In the genomic region with DNA sequence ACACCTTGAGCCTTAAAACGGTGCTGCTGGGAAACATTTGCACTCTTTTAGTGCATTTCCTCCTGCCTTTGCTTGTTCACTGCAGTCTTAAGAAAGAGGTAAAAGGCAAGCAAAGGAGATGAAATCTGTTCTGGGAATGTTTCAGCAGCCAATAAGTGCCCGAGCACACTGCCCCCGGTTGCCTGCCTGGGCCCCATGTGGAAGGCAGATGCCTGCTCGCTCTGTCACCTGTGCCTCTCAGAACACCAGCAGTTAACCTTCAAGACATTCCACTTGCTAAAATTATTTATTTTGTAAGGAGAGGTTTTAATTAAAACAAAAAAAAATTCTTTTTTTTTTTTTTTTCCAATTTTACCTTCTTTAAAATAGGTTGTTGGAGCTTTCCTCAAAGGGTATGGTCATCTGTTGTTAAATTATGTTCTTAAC, we compare ENCODE assay signal across 15 cellular contexts. TPM values are rescaled to one million over a fixed set of nuclear protein-coding genes. Genes with fewer than 3 reads are reported as not detected.
DNase-seq lines count a peak whose midpoint lies in the region; ATAC-seq, FAIRE-seq and TF ChIP-seq lines count a peak whose summit lies in the region.
"Had no signal": no experiment of that assay in that cellular context is flagged by ENCODE, and none has a peak within 500 bp of the region (broad histone marks: within the 10 kb centered on the region; RNA-seq: fewer than 3 reads in every experiment).

No MANE protein-coding gene starts in this region.

- TF ChIP-seq CTCF in astrocyte (IDR thresholded peaks at IDR 0.05; ENCODE audit: insufficient read depth, low read depth, low read length) (no peak), spleen (IDR thresholded peaks at IDR 0.05 in 8 of 11, conservative IDR thresholded peaks at IDR 0.05 in 3 of 11) (no peak)

- H3K36me3 ChIP-seq in astrocyte (ENCODE audit: insufficient read depth, low read length) = peaks cover 6% of the 10 kb centered on the region
- no peaks in the 10 kb centered on the region for H3K36me3 ChIP-seq in spleen
- H3K36me3 ChIP-seq: uterus had no signal

- H3K27me3 Mint-ChIP-seq in astrocyte (ENCODE audit: low read depth, unreplicated experiment) = peaks cover 6% of the 10 kb centered on the region

- H4K20me1 ChIP-seq in astrocyte (ENCODE audit: insufficient read depth, low read length) = peaks cover 34% of the 10 kb centered on the region

- 58% methylated on average over 4 of the region's 4 CpGs for WGBS in right cardiac atrium
- 57 to 64% (median 61%) methylated on average over 4 of the region's 4 CpGs for WGBS in spleen, 5 donors

- no peak overlapping the region for H2AFZ ChIP-seq in astrocyte (ENCODE audit: low read depth, low read length)

- no peak for FAIRE-seq in astrocyte (lab: Jason Lieb, UNC)

- H3K4me3 Mint-ChIP-seq in astrocyte (ENCODE audit: unreplicated experiment) = peak overlapping the region; percentile 47
- H3K4me3 Mint-ChIP-seq: activated naive CD4-positive, alpha-beta T cell treated with anti-CD3 and anti-CD28 coated beads, Interleukin-2, amount 50 U/mL, for 24 hours had no signal

- H3K4me1 ChIP-seq in right cardiac atrium (ENCODE audit: control insufficient read depth, insufficient read depth, low read length) (no peaks in the 10 kb centered on the region), astrocyte (ENCODE audit: insufficient read depth, low read length) (peaks cover 48% of the 10 kb centered on the region), spleen (peaks cover 3 to 30% (median 16%) of the 10 kb centered on the region in 6 donors)

- H3K4me3 ChIP-seq in right cardiac atrium (ENCODE audit: low read length) (peak overlapping the region; percentile 6), astrocyte (ENCODE audit: insufficient read depth, low read depth, low read length) (peak overlapping the region; percentile 94), spleen (no peak overlapping the region)
- H3K4me3 ChIP-seq: uterus had no signal

- H3K27me3 ChIP-seq in right cardiac atrium (ENCODE audit: control insufficient read depth, insufficient read depth) = no peaks in the 10 kb centered on the region
- H3K27me3 ChIP-seq in astrocyte (ENCODE audit: insufficient read depth, low read length) = no peaks in the 10 kb centered on the region
- H3K27me3 ChIP-seq in spleen (replicated peaks in 1 of 7) = peaks cover 6 to 87% (median 52%) of the 10 kb centered on the region in 7 donors

- peaks cover 48% of the 10 kb centered on the region for H3K79me2 ChIP-seq in astrocyte (ENCODE audit: insufficient read depth, low read length)

- in situ Hi-C loops in KBM-7 (cut with MboI; ENCODE audit: low pct_unique_long_range_greater_than_20kb, low sequenced_read_pairs) = no loop called here

- H3K9me3 Mint-ChIP-seq in astrocyte (ENCODE audit: unreplicated experiment) = peaks cover 3% of the 10 kb centered on the region
- H3K9me3 Mint-ChIP-seq: activated naive CD4-positive, alpha-beta T cell treated with anti-CD3 and anti-CD28 coated beads, Interleukin-2, amount 50 U/mL, for 24 hours had no signal

- H3K27ac Mint-ChIP-seq in astrocyte (ENCODE audit: unreplicated experiment) = peak overlapping the region; percentile 14
- H3K27ac Mint-ChIP-seq: activated naive CD4-positive, alpha-beta T cell treated with anti-CD3 and anti-CD28 coated beads, Interleukin-2, amount 50 U/mL, for 24 hours; naive thymus-derived CD8-positive, alpha-beta T cell had no signal

- DNase-seq in right cardiac atrium (peak in 1 of 3 donors; percentile 45), left cardiac atrium (no peak), astrocyte (ENCODE audit: low read depth) (peak; percentile 53), midbrain (lab: John Stamatoyannopoulos, UW) (peak; percentile 32), spleen (no peak), KBM-7 (no peak)
- no peak for DNase-seq in stimulated activated CD4-positive, alpha-beta T cell treated with anti-CD3 and anti-CD28 coated beads, Interleukin-2, amount 100 ng/mL, for 48 hours
- no peak for DNase-seq in activated T-cell treated with anti-CD3 and anti-CD28 coated beads, Interleukin-2, amount 50 U/mL, for 1 hour
- DNase-seq: naive thymus-derived CD8-positive, alpha-beta T cell; NCI-H1092; stimulated activated CD4-positive, alpha-beta T cell treated with anti-CD3 and anti-CD28 coated beads, Interleukin-12 subunit alpha, Interleukin-12 subunit beta, amount 100 ng/mL, for 4 hours; T1000; uterus had no signal

- intact Hi-C loops in right cardiac atrium (cut with DNase I) (loop anchor here in 1 of 4 donors (10.0 kb wide), 1 partner anchor 210 kb away; no protein-coding TSS in a partner anchor), left cardiac atrium (cut with DNase I) (loop anchor here in 1 of 2 donors (10.0 kb wide), 1 partner anchor 410 kb away; no protein-coding TSS in a partner anchor), spleen (cut with DNase I; ENCODE audit: low total_unique reads) (no loop called here)

- H3K4me1 Mint-ChIP-seq in astrocyte (ENCODE audit: low read depth, unreplicated experiment) = peaks cover 33% of the 10 kb centered on the region

- ATAC-seq in right cardiac atrium = no peak
- ATAC-seq in left cardiac atrium = no peak
- ATAC-seq: naive thymus-derived CD8-positive, alpha-beta T cell had no signal

- H3K9me3 ChIP-seq in right cardiac atrium (ENCODE audit: control insufficient read depth, low read length) (no peaks in the 10 kb centered on the region), astrocyte (ENCODE audit: insufficient read depth, low read depth, low read length) (no peaks in the 10 kb centered on the region), spleen (no peaks in the 10 kb centered on the region)
- H3K9me3 ChIP-seq: uterus had no signal

- H3K27ac ChIP-seq in right cardiac atrium (ENCODE audit: low read length) (peak overlapping the region; percentile 13), astrocyte (ENCODE audit: low read depth, low read length) (peak overlapping the region; percentile 79), spleen (no peak overlapping the region)
- H3K27ac ChIP-seq: RWPE1, uterus had no signal

- H3K4me2 ChIP-seq in astrocyte (ENCODE audit: low read length) = peak overlapping the region; percentile 99

- TF ChIP-seq POLR2A in spleen (IDR thresholded peaks at IDR 0.05) = no peak

- peak overlapping the region; percentile 96 for H3K9ac ChIP-seq in astrocyte (ENCODE audit: low read length)

- H3K36me3 Mint-ChIP-seq in astrocyte (ENCODE audit: low read depth, unreplicated experiment) = peaks cover 11% of the 10 kb centered on the region

RNA-seq across cellular contexts. Expression of gene SOX9, which starts 4.4 kb away (rescaled TPM):
- 10 to 100 TPM; 10.5 to 23.5 (median 20.6) TPM for total RNA-seq in right cardiac atrium
- 12.5 TPM for polyA plus RNA-seq in right cardiac atrium
- 10 to 100 TPM; 12.4 to 16.3 TPM for total RNA-seq in left cardiac atrium
- 33.8 and 37.7 TPM in 2 replicates for total RNA-seq in astrocyte
- under 1 TPM in 5 of 7 donors, not detected in 2; 0.09 to 0.54 (median 0.34) TPM for total RNA-seq in spleen
- polyA plus RNA-seq in spleen = 1 to 10 TPM in 1 of 3 donors, under 1 TPM in 2; 0.29 to 1.0 (median 0.74) TPM
- total RNA-seq: naive thymus-derived CD8-positive, alpha-beta T cell had no signal
- polyA plus RNA-seq: naive thymus-derived CD8-positive, alpha-beta T cell had no signal

Comparison
In these comparisons a context has a peak if more than half of its experiments do, and no peak if none do; other contexts are left out.
1. DNase-seq: peak in astrocyte (single experiment) and midbrain (single experiment); none in left cardiac atrium (single experiment), spleen (single experiment), KBM-7 (single experiment), stimulated activated CD4-positive, alpha-beta T cell treated with anti-CD3 and anti-CD28 coated beads, Interleukin-2, amount 100 ng/mL, for 48 hours (0 of 2) and activated T-cell treated with anti-CD3 and anti-CD28 coated beads, Interleukin-2, amount 50 U/mL, for 1 hour (single experiment).
2. H3K27ac ChIP-seq: peak in right cardiac atrium (single experiment) and astrocyte (single experiment); none in spleen (0 of 8).
3. H3K4me3 ChIP-seq: peak in right cardiac atrium (single experiment) and astrocyte (single experiment); none in spleen (0 of 8).
4. RNA of gene SOX9, which starts 4.4 kb away (total RNA-seq): 33.8 to 37.7 TPM in astrocyte, 10.5 to 23.5 TPM in right cardiac atrium and 12.4 to 16.3 TPM in left cardiac atrium; 0.09 to 0.54 TPM in spleen; every median in the first group is over 4 times any median in the second.